11 cellular contexts compared by ENCODE assay signal in the genomic region with DNA sequence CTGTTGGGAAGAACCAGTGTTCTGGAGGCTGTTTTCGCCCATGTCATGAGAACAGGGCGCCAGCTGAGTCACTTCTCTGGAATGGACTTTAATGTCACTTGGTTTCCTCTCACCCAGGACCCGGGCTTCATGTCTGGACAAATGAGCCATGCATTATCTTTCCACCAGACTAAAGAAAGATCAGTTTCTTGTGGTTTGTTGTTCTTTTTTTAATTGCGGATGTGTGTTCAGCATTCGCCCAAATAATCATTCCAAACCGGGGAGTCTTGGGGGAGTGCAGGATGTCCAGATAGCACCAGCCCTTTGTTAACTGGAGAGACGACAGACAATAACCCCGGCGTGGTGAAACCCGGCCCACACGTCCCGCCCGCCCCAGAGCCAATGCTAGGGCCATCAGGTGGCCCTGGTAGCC.
DNase-seq lines count a peak whose midpoint lies in the region; ATAC-seq and TF ChIP-seq lines count a peak whose summit lies in the region.
"Had no signal": no experiment of that assay in that cellular context is flagged by ENCODE, and none has a peak within 500 bp of the region (broad histone marks: within the 10 kb centered on the region; RNA-seq: fewer than 3 reads in every experiment).

No MANE protein-coding gene starts in this region.

- TF ChIP-seq CTCF in heart right ventricle (IDR thresholded peaks at IDR 0.05) (no peak), esophagus muscularis mucosa (IDR thresholded peaks at IDR 0.05) (no peak)

- peak overlapping the region in 9 of 10 donors; percentile 39 to 93 (median 85) for H3K27ac ChIP-seq in heart right ventricle
- H3K27ac ChIP-seq in esophagus muscularis mucosa (replicated peaks in 1 of 4), result peak overlapping the region; percentile 86 to 98 (median 92)
- H3K27ac ChIP-seq in aorta (ENCODE audit: low read depth in 1 of 2, low read length in 2 of 2), result peak overlapping the region; percentile 34 to 65
- H3K27ac ChIP-seq: KMS-11 had no signal

- DNase-seq in heart right ventricle, result peak in 1 of 2 donors; percentile 57
- DNase-seq in cardiac septum (ENCODE audit: low spot score), result no peak
- DNase-seq in esophagus muscularis mucosa (ENCODE audit: extremely low spot score), result no peak
- DNase-seq in myocyte (ENCODE audit: low read depth), result peak; percentile 78
- DNase-seq in aorta, result peak; percentile 73 to 83
- DNase-seq in activated naive CD4-positive, alpha-beta T cell treated with anti-CD3 and anti-CD28 coated beads for 36 hours, result no peak
- DNase-seq in NAMALWA (ENCODE audit: low spot score), result no peak
- DNase-seq: NCI-H774 had no signal

- H3K4me3 ChIP-seq in heart right ventricle (peak overlapping the region in 3 of 10 donors; percentile 1 to 13 (median 10)), esophagus muscularis mucosa (no peak overlapping the region), aorta (ENCODE audit: low read length in 2 of 2) (no peak overlapping the region)

- H3K27me3 Mint-ChIP-seq in activated naive CD4-positive, alpha-beta T cell treated with anti-CD3 and anti-CD28 coated beads for 36 hours (ENCODE audit: low read depth), result peaks cover 78% of the 10 kb centered on the region

- intact Hi-C loops in heart right ventricle (cut with DNase I), result loop anchor here in 2 of 10 donors (5.0 to 10.0 kb wide), 3 partner anchors 37 to 65 kb away; no protein-coding TSS in a partner anchor
- intact Hi-C loops in cardiac septum (cut with DNase I), result loop anchor here (2.0 to 5.0 kb wide), 2 partner anchors 21 to 92 kb away; no protein-coding TSS in a partner anchor
- intact Hi-C loops in esophagus muscularis mucosa (cut with DNase I), result no loop called here
- intact Hi-C loops in aorta (cut with DNase I), result no loop called here
- intact Hi-C loops in activated naive CD4-positive, alpha-beta T cell treated with anti-CD3 and anti-CD28 coated beads for 36 hours (cut with micrococcal nuclease), result no loop called here

- ATAC-seq in heart right ventricle, result peak in 7 of 8 donors; percentile 4 to 41 (median 21)
- ATAC-seq in aorta (ENCODE audit: low FRiP score), result no peak
- ATAC-seq in GM19328 (IDR thresholded peaks at IDR 0.05; ENCODE audit: unreplicated experiment), result no peak

- H3K36me3 Mint-ChIP-seq in activated naive CD4-positive, alpha-beta T cell treated with anti-CD3 and anti-CD28 coated beads for 36 hours (ENCODE audit: low read depth), result no peaks in the 10 kb centered on the region

- no peak for TF ChIP-seq EP300 in esophagus muscularis mucosa (IDR thresholded peaks at IDR 0.05)

- H3K9me3 Mint-ChIP-seq in activated naive CD4-positive, alpha-beta T cell treated with anti-CD3 and anti-CD28 coated beads for 36 hours, result no peaks in the 10 kb centered on the region
- H3K9me3 Mint-ChIP-seq: neural crest cell had no signal

- H3K4me1 Mint-ChIP-seq in activated naive CD4-positive, alpha-beta T cell treated with anti-CD3 and anti-CD28 coated beads for 36 hours (ENCODE audit: low read depth), result peaks cover 11% of the 10 kb centered on the region

- H3K36me3 ChIP-seq in heart right ventricle, result peaks cover 0 to 8% (median 0%) of the 10 kb centered on the region in 9 donors
- peaks cover 0 to 7% (median 0%) of the 10 kb centered on the region in 4 donors for H3K36me3 ChIP-seq in esophagus muscularis mucosa
- H3K36me3 ChIP-seq in aorta (ENCODE audit: control insufficient read depth in 1 of 2, insufficient read depth in 2 of 2, low read length in 1 of 2), result no peaks in the 10 kb centered on the region

- H3K4me3 Mint-ChIP-seq in activated naive CD4-positive, alpha-beta T cell treated with anti-CD3 and anti-CD28 coated beads for 36 hours, result no peak overlapping the region
- H3K4me3 Mint-ChIP-seq: neural crest cell had no signal

- no peaks in the 10 kb centered on the region for H3K9me3 ChIP-seq in heart right ventricle
- no peaks in the 10 kb centered on the region for H3K9me3 ChIP-seq in esophagus muscularis mucosa
- no peaks in the 10 kb centered on the region for H3K9me3 ChIP-seq in aorta (ENCODE audit: control insufficient read depth, low read length)

- TF ChIP-seq POLR2A in esophagus muscularis mucosa (IDR thresholded peaks at IDR 0.05; ENCODE audit: low read depth), result no peak

- H3K27ac Mint-ChIP-seq in activated naive CD4-positive, alpha-beta T cell treated with anti-CD3 and anti-CD28 coated beads for 36 hours, result no peak overlapping the region

- H3K4me1 ChIP-seq in heart right ventricle, result peaks cover 40 to 97% (median 87%) of the 10 kb centered on the region in 9 donors
- H3K4me1 ChIP-seq in esophagus muscularis mucosa, result peaks cover 87 to 96% (median 95%) of the 10 kb centered on the region in 4 donors
- H3K4me1 ChIP-seq in aorta (ENCODE audit: control insufficient read depth in 1 of 2, insufficient read depth in 2 of 2, low read length in 2 of 2), result peaks cover 2 to 7% of the 10 kb centered on the region in 2 donors

- WGBS in heart right ventricle, 2 donors, result 52 to 55% methylated on average over 13 of the region's 13 CpGs
- 65% methylated on average over 13 of the region's 13 CpGs for WGBS in esophagus muscularis mucosa
- 39% methylated on average over 13 of the region's 13 CpGs for WGBS in aorta, 2 donors

- no peaks in the 10 kb centered on the region for H3K27me3 ChIP-seq in heart right ventricle
- no peaks in the 10 kb centered on the region for H3K27me3 ChIP-seq in esophagus muscularis mucosa
- no peaks in the 10 kb centered on the region for H3K27me3 ChIP-seq in aorta (ENCODE audit: control insufficient read depth in 1 of 2, insufficient read depth in 2 of 2, low read length in 1 of 2)

- CTCF ChIA-PET in activated naive CD4-positive, alpha-beta T cell treated with anti-CD3 and anti-CD28 coated beads for 36 hours (lab: Charles Lee), result interaction anchor here (1.4 to 3.6 kb wide), 3 partner anchors 156 to 189 kb away, joined by 3 to 33 read pairs (median 13); no protein-coding TSS in a partner anchor

Comparison
In these comparisons a context has a peak if more than half of its experiments do, and no peak if none do; other contexts are left out.
1. ATAC-seq: peak in heart right ventricle (7 of 8); none in aorta (single experiment) and GM19328 (single experiment).
2. DNase-seq: peak in myocyte (single experiment) and aorta (2 of 2); none in cardiac septum (single experiment), esophagus muscularis mucosa (single experiment), activated naive CD4-positive, alpha-beta T cell treated with anti-CD3 and anti-CD28 coated beads for 36 hours (single experiment) and NAMALWA (single experiment).
3. Peak in every context shown above with its lines, with median percentiles within 50 percentile points of each other: H3K27ac ChIP-seq.